Comparison of ENCODE assay signal across 16 cellular contexts in the genomic region with DNA sequence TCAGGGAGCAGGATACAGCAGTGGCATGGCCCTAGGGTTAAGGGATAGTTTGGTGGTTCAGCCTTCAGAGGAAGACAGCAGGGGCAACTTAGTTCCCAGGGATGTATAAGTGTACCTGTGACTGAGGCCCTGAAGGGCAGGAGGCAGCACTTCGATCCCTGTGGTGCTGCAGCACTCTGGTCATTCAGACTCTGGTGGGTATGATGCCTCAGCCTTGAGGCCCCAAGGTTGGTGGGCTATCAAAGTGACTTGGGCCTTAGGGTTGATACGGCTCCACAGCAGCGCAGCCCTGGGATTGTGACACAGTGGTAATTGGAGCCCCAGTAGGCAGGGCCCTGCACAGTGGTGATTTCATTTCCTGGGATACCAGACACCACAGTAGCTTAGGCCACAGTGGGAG.
DNase-seq lines count a peak whose midpoint lies in the region; ATAC-seq and TF ChIP-seq lines count a peak whose summit lies in the region.
"Had no signal": no experiment of that assay in that cellular context is flagged by ENCODE, and none has a peak within 500 bp of the region (broad histone marks: within the 10 kb centered on the region; RNA-seq: fewer than 3 reads in every experiment).

No MANE protein-coding gene starts in this region.

- peak overlapping the region; percentile 49 for H3K9ac ChIP-seq in trophoblast cell (ENCODE audit: low read length)

- peaks cover 2% of the 10 kb centered on the region for H3K36me3 Mint-ChIP-seq in chondrocyte (ENCODE audit: low read depth)
- no peaks in the 10 kb centered on the region for H3K36me3 Mint-ChIP-seq in activated naive CD4-positive, alpha-beta T cell treated with anti-CD3 and anti-CD28 coated beads for 36 hours (ENCODE audit: low read depth)
- H3K36me3 Mint-ChIP-seq: CD4-positive, alpha-beta memory T cell had no signal

- H2BK5ac ChIP-seq in trophoblast cell (ENCODE audit: low read depth, low read length, poor library complexity), result no peak overlapping the region

- H3K27ac ChIP-seq in trophoblast cell (ENCODE audit: low read depth, low read length) (no peak overlapping the region), aorta (ENCODE audit: low read depth in 1 of 2, low read length in 2 of 2) (no peak overlapping the region)

- no peak overlapping the region for H3K23ac ChIP-seq in trophoblast cell (ENCODE audit: low read length)

- H4K8ac ChIP-seq in trophoblast cell (ENCODE audit: low read depth, low read length), result no peak overlapping the region

- H3K79me2 ChIP-seq in trophoblast cell (ENCODE audit: control insufficient read depth, insufficient read depth, low read length, poor library complexity), result no peaks in the 10 kb centered on the region

- no peak overlapping the region for H4K91ac ChIP-seq in trophoblast cell (ENCODE audit: low read depth, low read length)

- H3K36me3 ChIP-seq in trophoblast cell (ENCODE audit: control insufficient read depth in 1 of 2, insufficient read depth in 2 of 2, low read length in 2 of 2) (no peaks in the 10 kb centered on the region), aorta (ENCODE audit: control insufficient read depth in 1 of 2, insufficient read depth in 2 of 2, low read length in 1 of 2) (no peaks in the 10 kb centered on the region)
- H3K36me3 ChIP-seq: HAP-1 had no signal

- no peak overlapping the region for H3K14ac ChIP-seq in trophoblast cell (ENCODE audit: low read length)

- intact Hi-C loops in aorta (cut with DNase I) (no loop called here), posterior vena cava (cut with DNase I) (no loop called here)
- intact Hi-C loops in activated naive CD4-positive, alpha-beta T cell treated with anti-CD3 and anti-CD28 coated beads for 36 hours (cut with micrococcal nuclease), result no loop called here

- no peaks in the 10 kb centered on the region for H3K4me1 Mint-ChIP-seq in chondrocyte (ENCODE audit: low read depth)
- H3K4me1 Mint-ChIP-seq in activated naive CD4-positive, alpha-beta T cell treated with anti-CD3 and anti-CD28 coated beads for 36 hours (ENCODE audit: low read depth), result no peaks in the 10 kb centered on the region
- H3K4me1 Mint-ChIP-seq: CD4-positive, alpha-beta memory T cell had no signal

- H3K9me3 ChIP-seq in trophoblast cell (ENCODE audit: insufficient read depth, low read depth, low read length), result peaks cover 5% of the 10 kb centered on the region
- H3K9me3 ChIP-seq in aorta (ENCODE audit: control insufficient read depth, low read length), result peaks cover 2% of the 10 kb centered on the region
- H3K9me3 ChIP-seq: HAP-1 had no signal

- H3K4me3 Mint-ChIP-seq in chondrocyte (ENCODE audit: unreplicated experiment), result no peak overlapping the region
- no peak overlapping the region for H3K4me3 Mint-ChIP-seq in activated naive CD4-positive, alpha-beta T cell treated with anti-CD3 and anti-CD28 coated beads for 36 hours
- H3K4me3 Mint-ChIP-seq: CD4-positive, alpha-beta memory T cell; HFFc6 had no signal

- peak; percentile 26 for ATAC-seq in aorta (ENCODE audit: low FRiP score)

- no peaks in the 10 kb centered on the region for H3K79me1 ChIP-seq in trophoblast cell (ENCODE audit: low read length)

- no peak overlapping the region for H3K4ac ChIP-seq in trophoblast cell (ENCODE audit: low read depth, low read length)

- H3K27ac Mint-ChIP-seq in chondrocyte (ENCODE audit: unreplicated experiment), result no peak overlapping the region
- no peak overlapping the region for H3K27ac Mint-ChIP-seq in activated naive CD4-positive, alpha-beta T cell treated with anti-CD3 and anti-CD28 coated beads for 36 hours
- H3K27ac Mint-ChIP-seq: CD4-positive, alpha-beta memory T cell; HFFc6 had no signal

- H3K9me3 Mint-ChIP-seq in chondrocyte (ENCODE audit: low read depth), result peaks cover 19% of the 10 kb centered on the region
- H3K9me3 Mint-ChIP-seq in activated naive CD4-positive, alpha-beta T cell treated with anti-CD3 and anti-CD28 coated beads for 36 hours, result peaks cover 22% of the 10 kb centered on the region

- no peak overlapping the region for H4K12ac ChIP-seq in trophoblast cell (ENCODE audit: low read depth, low read length)

- no peak overlapping the region for H3K4me2 ChIP-seq in trophoblast cell (ENCODE audit: low read length)

- no peak overlapping the region for H2BK120ac ChIP-seq in trophoblast cell (ENCODE audit: insufficient read depth, low read length, poor library complexity)

- no peak overlapping the region for H2AFZ ChIP-seq in trophoblast cell (ENCODE audit: insufficient read depth, low read length, poor library complexity)

- no peak overlapping the region for H2AK5ac ChIP-seq in trophoblast cell (ENCODE audit: low read length)

- H3K18ac ChIP-seq in trophoblast cell (ENCODE audit: low read length), result no peak overlapping the region

- CTCF ChIA-PET in activated naive CD4-positive, alpha-beta T cell treated with anti-CD3 and anti-CD28 coated beads for 36 hours (lab: Charles Lee), result no interaction called here

- H3K4me1 ChIP-seq in trophoblast cell (ENCODE audit: control insufficient read depth in 1 of 2, insufficient read depth in 2 of 2, low read length in 2 of 2) (peaks cover 0 to 2% of the 10 kb centered on the region in 2 experiments), aorta (ENCODE audit: control insufficient read depth in 1 of 2, insufficient read depth in 2 of 2, low read length in 2 of 2) (no peaks in the 10 kb centered on the region)
- H3K4me1 ChIP-seq: HAP-1 had no signal

- peak; percentile 41 for DNase-seq in chondrocyte (ENCODE audit: low spot score)
- DNase-seq in trophoblast cell, result no peak
- DNase-seq in aorta, result no peak
- DNase-seq in activated naive CD4-positive, alpha-beta T cell treated with anti-CD3 and anti-CD28 coated beads for 36 hours, result no peak
- no peak for DNase-seq in posterior vena cava (ENCODE audit: low spot score)
- no peak for DNase-seq in NCI-H1436 treated with DMSO at 0.1 percent for 48 hours (lab: John Stamatoyannopoulos, UW)
- DNase-seq: C1 segment of cervical spinal cord; Calu3; CD4-positive, alpha-beta memory T cell; COR-L47; DMS53; DMS79 treated with DMSO at 0.1 percent for 48 hours; GF-D8; GOT3; HFFc6 had no signal

- H3K27me3 ChIP-seq in trophoblast cell (ENCODE audit: insufficient read depth, low read length) (no peaks in the 10 kb centered on the region), aorta (ENCODE audit: control insufficient read depth in 1 of 2, insufficient read depth in 2 of 2, low read length in 1 of 2) (no peaks in the 10 kb centered on the region)

- no CpG with 5 or more reads among the region's 3 CpGs for WGBS in trophoblast cell (ENCODE audit: extremely low coverage, insufficient coverage, insufficient read length)
- WGBS in aorta, 2 donors, result 86 to 87% methylated on average over 3 of the region's 3 CpGs

- no peak for TF ChIP-seq CTCF in chondrocyte (IDR thresholded peaks at IDR 0.05)

- H3K4me3 ChIP-seq in trophoblast cell (ENCODE audit: low read depth, low read length) (no peak overlapping the region), aorta (ENCODE audit: low read length in 2 of 2) (no peak overlapping the region)
- H3K4me3 ChIP-seq: HAP-1 had no signal

- no peaks in the 10 kb centered on the region for H3K27me3 Mint-ChIP-seq in chondrocyte (ENCODE audit: low read depth)
- H3K27me3 Mint-ChIP-seq in activated naive CD4-positive, alpha-beta T cell treated with anti-CD3 and anti-CD28 coated beads for 36 hours (ENCODE audit: low read depth), result no peaks in the 10 kb centered on the region
- H3K27me3 Mint-ChIP-seq: CD4-positive, alpha-beta memory T cell had no signal

- no peak overlapping the region for H2BK12ac ChIP-seq in trophoblast cell (ENCODE audit: low read length)
